ENCODE assay signal across 32 cellular contexts in genomic region chr14:73606271-73606670, GRCh38. TPM values are rescaled to one million over a fixed set of nuclear protein-coding genes. Genes with fewer than 3 reads are reported as not detected.
A peak's percentile ranks its signal among the peaks of the same experiment; 100 is the strongest.
DNase-seq lines count a peak whose midpoint lies in the region; ATAC-seq, FAIRE-seq and TF ChIP-seq lines count a peak whose summit lies in the region.
"Had no signal": no experiment of that assay in that cellular context is flagged by ENCODE, and none has a peak within 500 bp of the region (broad histone marks: within the 10 kb centered on the region; RNA-seq: fewer than 3 reads in every experiment).

No MANE protein-coding gene starts in this region.

- no TSS peak for BruUV-seq in GM12878 (replicated peaks; lab: Mats Ljungman, UMichigan)

- H4K20me1 ChIP-seq in Karpas-422 (ENCODE audit: insufficient read depth, low read depth, low read length) (no peaks in the 10 kb centered on the region), GM12878 (ENCODE audit: control insufficient read depth, insufficient read depth) (no peaks in the 10 kb centered on the region)
- H4K20me1 ChIP-seq: BLaER1 had no signal

- ATAC-seq in activated CD8-positive, alpha-beta memory T cell treated with anti-CD3 and anti-CD28 coated beads, Interleukin-2, amount 10 ng/mL, durations not matched to agents 7 days and 5 days, result peak; percentile 20
- ATAC-seq in GM12878, result no peak

- no peak for TF ChIP-seq RAD21 in GM12878 (IDR thresholded peaks at IDR 0.05; ENCODE audit: insufficient read depth, low read depth, low read length)

- H3K9me3 ChIP-seq in Karpas-422 (ENCODE audit: low read length) (no peaks in the 10 kb centered on the region), GM12878 (replicated peaks; ENCODE audit: control insufficient read depth, insufficient read depth, low read length) (no peaks in the 10 kb centered on the region; the same call in 2 of the 3 replicates)
- H3K9me3 ChIP-seq: BE2C had no signal

- no peak for DNase-seq in activated CD8-positive, alpha-beta memory T cell treated with anti-CD3 and anti-CD28 coated beads, Interleukin-2, amount 10 ng/mL, durations not matched to agents 7 days and 5 days
- no peak for DNase-seq in activated CD8-positive, alpha-beta memory T cell treated with anti-CD3 and anti-CD28 coated beads, Interleukin-2, amount 50 U/mL, for 4 hours
- peak; percentile 17 for DNase-seq in GM12865 (ENCODE audit: low read depth)
- DNase-seq in Karpas-422, result peak; percentile 10
- DNase-seq in GM12878 (ENCODE audit: low read depth, low spot score), result no peak
- no peak for DNase-seq in NCI-H1694 treated with DMSO at 0.1 percent for 48 hours (lab: John Stamatoyannopoulos, UW)
- no peak for DNase-seq in NCI-H345 (lab: John Stamatoyannopoulos, UW)
- DNase-seq in GF-D8 (lab: John Stamatoyannopoulos, UW), result no peak
- DNase-seq: 8988T; ACHN; BE2C; C1 segment of cervical spinal cord; CD4-positive, alpha-beta memory T cell; CD4-positive, CD25-positive, alpha-beta regulatory T cell; CD8-positive, alpha-beta memory T cell; COR-L47; DMS 273 treated with DMSO at 0.1 percent for 48 hours; DMS153; DMS53; DMS79; DND-41; EL; GDM1 had no signal

- peaks cover 12% of the 10 kb centered on the region for H3K27me3 Mint-ChIP-seq in activated CD8-positive, alpha-beta memory T cell treated with anti-CD3 and anti-CD28 coated beads, Interleukin-2, amount 10 ng/mL, durations not matched to agents 7 days and 5 days

- RAD21 ChIA-PET in GM12878 (lab: Charles Lee; ENCODE audit: unreplicated experiment), result no interaction called here

- CTCF ChIA-PET in activated CD8-positive, alpha-beta memory T cell treated with anti-CD3 and anti-CD28 coated beads, Interleukin-2, amount 10 ng/mL, durations not matched to agents 7 days and 5 days (lab: Charles Lee), result interaction anchor here (1.0 to 1.1 kb wide), 2 partner anchors 8 to 135 kb away, joined by 3 read pairs; no protein-coding TSS in a partner anchor
- CTCF ChIA-PET in GM12878 (lab: Yijun Ruan, JAX), result interaction anchor here (1.8 kb wide), 2 partner anchors 27 to 35 kb away, joined by 4 read pairs; no protein-coding TSS in a partner anchor

- no peak overlapping the region for H3K4me3 Mint-ChIP-seq in activated CD8-positive, alpha-beta memory T cell treated with anti-CD3 and anti-CD28 coated beads, Interleukin-2, amount 10 ng/mL, durations not matched to agents 7 days and 5 days
- H3K4me3 Mint-ChIP-seq: CD14-positive monocyte; CD4-positive, alpha-beta memory T cell had no signal

- H3K36me3 ChIP-seq in Karpas-422 (ENCODE audit: insufficient read depth, low read length) (no peaks in the 10 kb centered on the region), GM12878 (ENCODE audit: control insufficient read depth in 2 of 2, insufficient read depth in 2 of 2, low read length in 1 of 2) (no peaks in the 10 kb centered on the region)
- H3K36me3 ChIP-seq: BE2C, BLaER1 had no signal

- no peaks in the 10 kb centered on the region for H3K9me3 Mint-ChIP-seq in activated CD8-positive, alpha-beta memory T cell treated with anti-CD3 and anti-CD28 coated beads, Interleukin-2, amount 10 ng/mL, durations not matched to agents 7 days and 5 days (ENCODE audit: low read depth)
- H3K9me3 Mint-ChIP-seq: CD4-positive, alpha-beta memory T cell; CD8-positive, alpha-beta memory T cell had no signal

- H3K27ac Mint-ChIP-seq in activated CD8-positive, alpha-beta memory T cell treated with anti-CD3 and anti-CD28 coated beads, Interleukin-2, amount 10 ng/mL, durations not matched to agents 7 days and 5 days, result no peak overlapping the region
- H3K27ac Mint-ChIP-seq: CD14-positive monocyte; CD4-positive, alpha-beta memory T cell; CD4-positive, CD25-positive, alpha-beta regulatory T cell; CD8-positive, alpha-beta memory T cell had no signal

- peaks cover 6% of the 10 kb centered on the region for H3K36me3 Mint-ChIP-seq in activated CD8-positive, alpha-beta memory T cell treated with anti-CD3 and anti-CD28 coated beads, Interleukin-2, amount 10 ng/mL, durations not matched to agents 7 days and 5 days
- H3K36me3 Mint-ChIP-seq: CD14-positive monocyte; CD4-positive, alpha-beta memory T cell; CD4-positive, CD25-positive, alpha-beta regulatory T cell had no signal

- FAIRE-seq in GM12878 (lab: Jason Lieb, UNC), result no peak
- FAIRE-seq: A204.1, GM12891, GM19239 had no signal

- H3K79me2 ChIP-seq in Karpas-422 (ENCODE audit: low read length), result no peaks in the 10 kb centered on the region
- H3K79me2 ChIP-seq in GM12878 (ENCODE audit: control insufficient read depth, insufficient read depth, low read length), result no peaks in the 10 kb centered on the region

- 37% methylated on average over 3 of the region's 3 CpGs for WGBS in GM12878 (ENCODE audit: insufficient coverage, insufficient replicate concordance, low lambda C conversion rate, missing lambda C conversion rate)

- H3K4me3 ChIP-seq in GM12865 (ENCODE audit: low read depth, low read length) (no peak overlapping the region), Karpas-422 (ENCODE audit: low read length) (no peak overlapping the region), GM12878 (no peak overlapping the region)
- H3K4me3 ChIP-seq: BLaER1 had no signal

- H3K4me1 Mint-ChIP-seq in activated CD8-positive, alpha-beta memory T cell treated with anti-CD3 and anti-CD28 coated beads, Interleukin-2, amount 10 ng/mL, durations not matched to agents 7 days and 5 days, result peaks cover 26% of the 10 kb centered on the region
- H3K4me1 Mint-ChIP-seq: CD14-positive monocyte; CD4-positive, CD25-positive, alpha-beta regulatory T cell; CD8-positive, alpha-beta memory T cell had no signal

- no peak overlapping the region for H3K4me2 ChIP-seq in Karpas-422 (ENCODE audit: low read depth, low read length, poor library complexity, severe bottlenecking)
- no peak overlapping the region for H3K4me2 ChIP-seq in GM12878 (ENCODE audit: control insufficient read depth, insufficient read depth)
- H3K4me2 ChIP-seq: BLaER1 had no signal

- H3K4me1 ChIP-seq in Karpas-422 (ENCODE audit: low read length) (no peaks in the 10 kb centered on the region), GM12878 (ENCODE audit: control insufficient read depth, insufficient read depth, low read length) (no peaks in the 10 kb centered on the region)
- H3K4me1 ChIP-seq: BE2C, BLaER1 had no signal

- no peak overlapping the region for H3K9ac ChIP-seq in Karpas-422 (ENCODE audit: low read length)
- H3K9ac ChIP-seq in GM12878 (ENCODE audit: control insufficient read depth, insufficient read depth, low read length), result no peak overlapping the region
- H3K9ac ChIP-seq: BLaER1 had no signal

- H3K27ac ChIP-seq in Karpas-422 (ENCODE audit: low read length) (no peak overlapping the region), GM12878 (ENCODE audit: control insufficient read depth, insufficient read depth) (no peak overlapping the region)
- H3K27ac ChIP-seq: BLaER1 had no signal

- no peak for TF ChIP-seq EP300 in GM12878 (IDR thresholded peaks at IDR 0.05; ENCODE audit: borderline replicate concordance in 1 of 2, control insufficient read depth in 1 of 2, low read depth in 2 of 2, low read length in 2 of 2)

- no peak for TF ChIP-seq CTCF in GM12865 (IDR thresholded peaks at IDR 0.05; ENCODE audit: insufficient read depth, low read depth, low read length, missing control alignments)
- no peak for TF ChIP-seq CTCF in GM12878 (IDR thresholded peaks at IDR 0.05 in 2 of 3, conservative IDR thresholded peaks at IDR 0.05 in 1 of 3; ENCODE audit: control insufficient read depth in 2 of 3, extremely low read depth in 1 of 3, insufficient read depth in 1 of 3, low read depth in 3 of 3, low read length in 3 of 3)

- H2AFZ ChIP-seq in Karpas-422 (ENCODE audit: low read length) (0 out of 2 replicates have a peak overlapping the region, but pooled peaks have one; percentile 0), GM12878 (ENCODE audit: control insufficient read depth, low read depth, low read length) (no peak overlapping the region)

- POLR2A ChIA-PET in GM12878 (lab: Charles Lee), result no interaction called here

- intact Hi-C loops in GM12878 (cut with micrococcal nuclease; ENCODE audit: unreplicated experiment), result no loop called here

- no peaks in the 10 kb centered on the region for H3K27me3 ChIP-seq in Karpas-422 (ENCODE audit: low read length)
- no peaks in the 10 kb centered on the region for H3K27me3 ChIP-seq in GM12878 (replicated peaks in 1 of 2; ENCODE audit: control insufficient read depth in 2 of 2, insufficient read depth in 2 of 2, low read length in 1 of 2)
- H3K27me3 ChIP-seq: BE2C had no signal

- in situ Hi-C loops in GM12878 (cut with MboI), result no loop called here

- no peaks in the 10 kb centered on the region for H3K9me2 ChIP-seq in Karpas-422 (replicated peaks; ENCODE audit: insufficient read depth, low read length)

- no peak for TF ChIP-seq POLR2A in GM12878 (IDR thresholded peaks at IDR 0.05; ENCODE audit: low read depth, low read length)

- SMC1A ChIA-PET in GM12878 (lab: Charles Lee; ENCODE audit: uncharacterized antibody, unreplicated experiment), result no interaction called here

RNA-seq across cellular contexts. Expression of gene ACOT6, which starts 6.0 kb away (rescaled TPM):
- total RNA-seq in activated CD8-positive, alpha-beta memory T cell treated with anti-CD3 and anti-CD28 coated beads, Interleukin-2, amount 10 ng/mL, durations not matched to agents 7 days and 5 days, result not detected
- not detected in 2 replicates for total RNA-seq in Karpas-422 (2014; rRNA removed; shearing (Covaris generic); ENCODE audit: low replicate concordance)
- total RNA-seq in GM12878 (2013; cell fraction: nucleolus; rRNA removed), result not detected in 2 replicates
- total RNA-seq in GM12878 (2014; rRNA removed), result not detected in 2 replicates
- total RNA-seq in GM12878 (2014; rRNA removed; fragmentation: Illumina TruSeq; extraction: Trizol), result not detected in 2 replicates
- not detected in 2 replicates for total RNA-seq in GM12878 (2021)
- polyA plus RNA-seq in GM12878 (2011; ENCODE audit: low read depth), result not detected
- polyA plus RNA-seq in GM12878 (2011; rRNA removed), result not detected in 2 replicates
- polyA plus RNA-seq in GM12878 (2011; cell fraction: cytosol; rRNA removed), result not detected in 2 replicates
- not detected in 2 replicates for polyA plus RNA-seq in GM12878 (2011; cell fraction: nucleus; rRNA removed)
- not detected in 2 replicates for polyA plus RNA-seq in GM12878 (2012)
- not detected in 2 replicates for polyA plus RNA-seq in GM12878 (2014; fragmentation: Illumina TruSeq; extraction: Trizol)
- not detected for polyA plus RNA-seq in GM12878 (2014; fragmentation: Nextera tagmentation; extraction: Ambion mirVana)
- not detected in 2 replicates for polyA plus RNA-seq in GM12878 (2014; rRNA removed)
- polyA plus RNA-seq in GM12878 (2016; fragmentation: Nextera tagmentation; extraction: Ambion mirVana), result not detected
- not detected in 2 replicates for polyA minus RNA-seq in GM12878 (2011; rRNA and poly(A)+ RNA removed)
- not detected in 2 replicates for polyA minus RNA-seq in GM12878 (2011; cell fraction: cytosol; rRNA and poly(A)+ RNA removed)
- polyA minus RNA-seq in GM12878 (2011; cell fraction: nucleus; rRNA and poly(A)+ RNA removed), result 0.57 TPM in 1 of 2 replicates, not detected in the other
- total RNA-seq: A673; CD4-positive, alpha-beta memory T cell; CD4-positive, CD25-positive, alpha-beta regulatory T cell; CD8-positive, alpha-beta memory T cell; Daoy; G401 had no signal
- polyA plus RNA-seq: AG04450; CD14-positive monocyte; CD4-positive, alpha-beta memory T cell; CD8-positive, alpha-beta memory T cell had no signal

RNA-seq across cellular contexts. Expression of gene ACOT4, which starts 14.6 kb away (rescaled TPM):
- 1 to 10 TPM; 1.5 to 2.1 TPM for total RNA-seq in activated CD8-positive, alpha-beta memory T cell treated with anti-CD3 and anti-CD28 coated beads, Interleukin-2, amount 10 ng/mL, durations not matched to agents 7 days and 5 days
- total RNA-seq in Karpas-422 (2014; rRNA removed; shearing (Covaris generic); ENCODE audit: low replicate concordance), result 3.4 and 5.4 TPM in 2 replicates
- total RNA-seq in GM12878 (2013; cell fraction: nucleolus; rRNA removed), result 1.4 and 2.1 TPM in 2 replicates
- total RNA-seq in GM12878 (2014; rRNA removed), result 3.5 and 3.8 TPM in 2 replicates
- total RNA-seq in GM12878 (2014; rRNA removed; fragmentation: Illumina TruSeq; extraction: Trizol), result 2.0 and 2.1 TPM in 2 replicates
- 1.9 and 2.2 TPM in 2 replicates for total RNA-seq in GM12878 (2021)
- polyA plus RNA-seq in GM12878 (2011; ENCODE audit: low read depth), result 0.33 TPM
- polyA plus RNA-seq in GM12878 (2011; rRNA removed), result 1.4 and 1.8 TPM in 2 replicates
- 1.8 and 1.9 TPM in 2 replicates for polyA plus RNA-seq in GM12878 (2011; cell fraction: cytosol; rRNA removed)
- polyA plus RNA-seq in GM12878 (2011; cell fraction: nucleus; rRNA removed), result 1.2 and 1.4 TPM in 2 replicates
- polyA plus RNA-seq in GM12878 (2012), result 0.58 and 0.76 TPM in 2 replicates
- 1.8 and 2.1 TPM in 2 replicates for polyA plus RNA-seq in GM12878 (2014; fragmentation: Illumina TruSeq; extraction: Trizol)
- polyA plus RNA-seq in GM12878 (2014; fragmentation: Nextera tagmentation; extraction: Ambion mirVana), result under 1 TPM; 0.68 to 0.86 TPM
- polyA plus RNA-seq in GM12878 (2014; rRNA removed), result 2.9 and 3.3 TPM in 2 replicates
- 1 to 10 TPM; 2.2 to 2.9 TPM for polyA plus RNA-seq in GM12878 (2016; fragmentation: Nextera tagmentation; extraction: Ambion mirVana)
- 0.80 and 1.0 TPM in 2 replicates for polyA minus RNA-seq in GM12878 (2011; rRNA and poly(A)+ RNA removed)
- 0.52 TPM in 1 of 2 replicates, not detected in the other for polyA minus RNA-seq in GM12878 (2011; cell fraction: cytosol; rRNA and poly(A)+ RNA removed)
- 0.73 and 0.86 TPM in 2 replicates for polyA minus RNA-seq in GM12878 (2011; cell fraction: nucleus; rRNA and poly(A)+ RNA removed)
- total RNA-seq: G401 had no signal

RNA-seq across cellular contexts. Expression of gene ACOT2, which starts 37.3 kb away (rescaled TPM):
- 10 to 100 TPM; 15.6 to 23.8 TPM for total RNA-seq in activated CD8-positive, alpha-beta memory T cell treated with anti-CD3 and anti-CD28 coated beads, Interleukin-2, amount 10 ng/mL, durations not matched to agents 7 days and 5 days
- total RNA-seq in Karpas-422 (2014; rRNA removed; shearing (Covaris generic); ENCODE audit: low replicate concordance), result 38.5 and 72.7 TPM in 2 replicates
- 10.0 and 10.3 TPM in 2 replicates for total RNA-seq in GM12878 (2013; cell fraction: nucleolus; rRNA removed)
- 41.9 and 43.7 TPM in 2 replicates for total RNA-seq in GM12878 (2014; rRNA removed)
- 12.1 and 12.2 TPM in 2 replicates for total RNA-seq in GM12878 (2014; rRNA removed; fragmentation: Illumina TruSeq; extraction: Trizol)
- 32.3 and 32.4 TPM in 2 replicates for total RNA-seq in GM12878 (2021)
- polyA plus RNA-seq in GM12878 (2011; ENCODE audit: low read depth), result 12.7 TPM
- polyA plus RNA-seq in GM12878 (2011; rRNA removed), result 6.1 and 9.7 TPM in 2 replicates
- polyA plus RNA-seq in GM12878 (2011; cell fraction: cytosol; rRNA removed), result 17.7 and 18.8 TPM in 2 replicates
- 13.2 and 17.2 TPM in 2 replicates for polyA plus RNA-seq in GM12878 (2011; cell fraction: nucleus; rRNA removed)
- 16.5 and 17.7 TPM in 2 replicates for polyA plus RNA-seq in GM12878 (2012)
- polyA plus RNA-seq in GM12878 (2014; fragmentation: Illumina TruSeq; extraction: Trizol), result 10.6 and 13.4 TPM in 2 replicates
- 10 to 100 TPM in 1 of 2 experiments, 1 to 10 TPM in 1; 9.6 to 12.3 TPM for polyA plus RNA-seq in GM12878 (2014; fragmentation: Nextera tagmentation; extraction: Ambion mirVana)
- polyA plus RNA-seq in GM12878 (2014; rRNA removed), result 35.9 and 38.7 TPM in 2 replicates
- 10 to 100 TPM; 33.7 to 33.9 TPM for polyA plus RNA-seq in GM12878 (2016; fragmentation: Nextera tagmentation; extraction: Ambion mirVana)
- polyA minus RNA-seq in GM12878 (2011; rRNA and poly(A)+ RNA removed), result 3.8 and 7.8 TPM in 2 replicates
- polyA minus RNA-seq in GM12878 (2011; cell fraction: cytosol; rRNA and poly(A)+ RNA removed), result 2.1 and 3.5 TPM in 2 replicates
- 1.6 and 3.2 TPM in 2 replicates for polyA minus RNA-seq in GM12878 (2011; cell fraction: nucleus; rRNA and poly(A)+ RNA removed)

RNA-seq across cellular contexts. Expression of gene DNAL1, which starts 38.5 kb away (rescaled TPM):
- 1 to 10 TPM; 8.8 to 9.1 TPM for total RNA-seq in activated CD8-positive, alpha-beta memory T cell treated with anti-CD3 and anti-CD28 coated beads, Interleukin-2, amount 10 ng/mL, durations not matched to agents 7 days and 5 days
- 7.6 and 11.7 TPM in 2 replicates for total RNA-seq in Karpas-422 (2014; rRNA removed; shearing (Covaris generic); ENCODE audit: low replicate concordance)
- total RNA-seq in GM12878 (2013; cell fraction: nucleolus; rRNA removed), result 6.4 and 9.8 TPM in 2 replicates
- 2.4 and 2.7 TPM in 2 replicates for total RNA-seq in GM12878 (2014; rRNA removed)
- total RNA-seq in GM12878 (2014; rRNA removed; fragmentation: Illumina TruSeq; extraction: Trizol), result 4.2 TPM in 2 replicates
- 6.7 and 7.7 TPM in 2 replicates for total RNA-seq in GM12878 (2021)
- 3.7 TPM for polyA plus RNA-seq in GM12878 (2011; ENCODE audit: low read depth)
- polyA plus RNA-seq in GM12878 (2011; rRNA removed), result 4.3 and 7.9 TPM in 2 replicates
- 1.4 and 1.8 TPM in 2 replicates for polyA plus RNA-seq in GM12878 (2011; cell fraction: cytosol; rRNA removed)
- 1.3 and 1.8 TPM in 2 replicates for polyA plus RNA-seq in GM12878 (2011; cell fraction: nucleus; rRNA removed)
- polyA plus RNA-seq in GM12878 (2012), result 1.6 and 2.6 TPM in 2 replicates
- polyA plus RNA-seq in GM12878 (2014; fragmentation: Illumina TruSeq; extraction: Trizol), result 5.5 and 7.0 TPM in 2 replicates
- 10 to 100 TPM; 11.5 to 18.2 TPM for polyA plus RNA-seq in GM12878 (2014; fragmentation: Nextera tagmentation; extraction: Ambion mirVana)
- polyA plus RNA-seq in GM12878 (2014; rRNA removed), result 1.4 and 2.6 TPM in 2 replicates
- polyA plus RNA-seq in GM12878 (2016; fragmentation: Nextera tagmentation; extraction: Ambion mirVana), result 10 to 100 TPM; 10.0 to 15.9 TPM
- 0.88 and 1.9 TPM in 2 replicates for polyA minus RNA-seq in GM12878 (2011; rRNA and poly(A)+ RNA removed)
- polyA minus RNA-seq in GM12878 (2011; cell fraction: cytosol; rRNA and poly(A)+ RNA removed), result 2.0 and 2.7 TPM in 2 replicates
- 0.48 and 0.77 TPM in 2 replicates for polyA minus RNA-seq in GM12878 (2011; cell fraction: nucleus; rRNA and poly(A)+ RNA removed)

RNA-seq across cellular contexts. Expression of gene HEATR4, which starts 47.5 kb away (rescaled TPM):
- total RNA-seq in activated CD8-positive, alpha-beta memory T cell treated with anti-CD3 and anti-CD28 coated beads, Interleukin-2, amount 10 ng/mL, durations not matched to agents 7 days and 5 days, result not detected
- not detected in 2 replicates for total RNA-seq in Karpas-422 (2014; rRNA removed; shearing (Covaris generic); ENCODE audit: low replicate concordance)
- total RNA-seq in GM12878 (2013; cell fraction: nucleolus; rRNA removed), result 0.10 TPM in 1 of 2 replicates, not detected in the other
- total RNA-seq in GM12878 (2014; rRNA removed) (not detected in 2 replicates), GM12878 (2014; rRNA removed; fragmentation: Illumina TruSeq; extraction: Trizol) (not detected in 2 replicates), GM12878 (2021) (not detected in 2 replicates)
- polyA plus RNA-seq in GM12878 (2011; ENCODE audit: low read depth), result not detected
- polyA plus RNA-seq in GM12878 (2011; rRNA removed) (0.10 and 0.23 TPM in 2 replicates), GM12878 (2014; fragmentation: Illumina TruSeq; extraction: Trizol) (not detected in 2 replicates), GM12878 (2014; fragmentation: Nextera tagmentation; extraction: Ambion mirVana) (under 1 TPM; 0.03 to 0.13 TPM), GM12878 (2014; rRNA removed) (not detected in 2 replicates), GM12878 (2016; fragmentation: Nextera tagmentation; extraction: Ambion mirVana) (under 1 TPM in 1 of 2 experiments, not detected in 1; 0.17 TPM)
- not detected in 2 replicates for polyA plus RNA-seq in GM12878 (2011; cell fraction: cytosol; rRNA removed)
- polyA plus RNA-seq in GM12878 (2011; cell fraction: nucleus; rRNA removed), result 0.04 TPM in 1 of 2 replicates, not detected in the other
- polyA plus RNA-seq in GM12878 (2012), result 0.10 TPM in 1 of 2 replicates, not detected in the other
- not detected in 2 replicates for polyA minus RNA-seq in GM12878 (2011; rRNA and poly(A)+ RNA removed)
- polyA minus RNA-seq in GM12878 (2011; cell fraction: cytosol; rRNA and poly(A)+ RNA removed), result not detected in 2 replicates
- polyA minus RNA-seq in GM12878 (2011; cell fraction: nucleus; rRNA and poly(A)+ RNA removed), result not detected in 2 replicates
- total RNA-seq: A673; CD4-positive, CD25-positive, alpha-beta regulatory T cell; CD8-positive, alpha-beta memory T cell; G401 had no signal
- polyA plus RNA-seq: AG04450, CD14-positive monocyte had no signal

Comparison
In these comparisons a context has a peak if more than half of its experiments do, and no peak if none do; other contexts are left out.
1. DNase-seq: peak in GM12865 (single experiment) and Karpas-422 (single experiment); none in activated CD8-positive, alpha-beta memory T cell treated with anti-CD3 and anti-CD28 coated beads, Interleukin-2, amount 10 ng/mL, durations not matched to agents 7 days and 5 days (single experiment), activated CD8-positive, alpha-beta memory T cell treated with anti-CD3 and anti-CD28 coated beads, Interleukin-2, amount 50 U/mL, for 4 hours (single experiment), GM12878 (single experiment), NCI-H1694 treated with DMSO at 0.1 percent for 48 hours (single experiment), NCI-H345 (single experiment) and GF-D8 (single experiment).